In genomic region chr1:156864796-156865195, GRCh38 we compare ENCODE assay signal across 13 cellular contexts. TPM values are rescaled to one million over a fixed set of nuclear protein-coding genes. Genes with fewer than 3 reads are reported as not detected.
DNase-seq lines count a peak whose midpoint lies in the region; ATAC-seq and TF ChIP-seq lines count a peak whose summit lies in the region.
"Had no signal": no experiment of that assay in that cellular context is flagged by ENCODE, and none has a peak within 500 bp of the region (broad histone marks: within the 10 kb centered on the region; RNA-seq: fewer than 3 reads in every experiment).

No MANE protein-coding gene starts in this region.

- H3K27ac ChIP-seq in upper lobe of left lung: no peak overlapping the region

- intact Hi-C loops in activated T-helper 1 cell treated with anti-CD3 and anti-CD28 coated beads, Interleukin-12 subunit alpha, Interleukin-12 subunit beta, Interleukin-2, Interleukin-4 antibody, amounts not matched to agents 30 ng/mL and 10 ng/mL and 1 ng/mL, durations not matched to agents 14 hours and 24 hours and 36 hours (cut with micrococcal nuclease): loop anchor here (5.0 kb wide), 1 partner anchor 1657 kb away; the partner anchor contains the start of genes MTX1 and THBS3

- WGBS in upper lobe of left lung, 2 donors: 90 to 93% methylated on average over 2 to 4 of the region's 4 CpGs

- peak overlapping the region; percentile 17 for H3K27ac Mint-ChIP-seq in activated naive CD8-positive, alpha-beta T cell treated with anti-CD3 and anti-CD28 coated beads for 36 hours
- no peak overlapping the region for H3K27ac Mint-ChIP-seq in activated naive CD8-positive, alpha-beta T cell treated with anti-CD3 and anti-CD28 coated beads, Interleukin-2, amount 50 U/mL, for 24 hours
- peak overlapping the region; percentile 88 for H3K27ac Mint-ChIP-seq in activated T-helper 1 cell treated with anti-CD3 and anti-CD28 coated beads, Interleukin-12 subunit alpha, Interleukin-12 subunit beta, Interleukin-2, Interleukin-4 antibody, amounts not matched to agents 30 ng/mL and 10 ng/mL and 1 ng/mL, durations not matched to agents 14 hours and 24 hours and 36 hours
- no peak overlapping the region for H3K27ac Mint-ChIP-seq in immature natural killer cell
- H3K27ac Mint-ChIP-seq: H9, IgD-negative memory B cell had no signal

- TF ChIP-seq POLR2A in NB4 (IDR thresholded peaks at IDR 0.05; ENCODE audit: extremely low read depth, insufficient read length) (no peak), upper lobe of left lung (IDR thresholded peaks at IDR 0.05) (no peak)

- TF ChIP-seq EP300 in upper lobe of left lung (IDR thresholded peaks at IDR 0.05): no peak

- H3K4me3 Mint-ChIP-seq in activated naive CD8-positive, alpha-beta T cell treated with anti-CD3 and anti-CD28 coated beads for 36 hours: no peak overlapping the region
- H3K4me3 Mint-ChIP-seq in activated naive CD8-positive, alpha-beta T cell treated with anti-CD3 and anti-CD28 coated beads, Interleukin-2, amount 50 U/mL, for 24 hours: no peak overlapping the region
- H3K4me3 Mint-ChIP-seq in activated T-helper 1 cell treated with anti-CD3 and anti-CD28 coated beads, Interleukin-12 subunit alpha, Interleukin-12 subunit beta, Interleukin-2, Interleukin-4 antibody, amounts not matched to agents 30 ng/mL and 10 ng/mL and 1 ng/mL, durations not matched to agents 14 hours and 24 hours and 36 hours: peak overlapping the region; percentile 46
- no peak overlapping the region for H3K4me3 Mint-ChIP-seq in immature natural killer cell
- H3K4me3 Mint-ChIP-seq: H9, IgD-negative memory B cell had no signal

- no peaks in the 10 kb centered on the region for H3K36me3 Mint-ChIP-seq in activated naive CD8-positive, alpha-beta T cell treated with anti-CD3 and anti-CD28 coated beads for 36 hours
- no peaks in the 10 kb centered on the region for H3K36me3 Mint-ChIP-seq in activated naive CD8-positive, alpha-beta T cell treated with anti-CD3 and anti-CD28 coated beads, Interleukin-2, amount 50 U/mL, for 24 hours (ENCODE audit: low read depth)
- H3K36me3 Mint-ChIP-seq in activated T-helper 1 cell treated with anti-CD3 and anti-CD28 coated beads, Interleukin-12 subunit alpha, Interleukin-12 subunit beta, Interleukin-2, Interleukin-4 antibody, amounts not matched to agents 30 ng/mL and 10 ng/mL and 1 ng/mL, durations not matched to agents 14 hours and 24 hours and 36 hours (ENCODE audit: low read depth): peaks cover 22% of the 10 kb centered on the region
- H3K36me3 Mint-ChIP-seq in immature natural killer cell: peaks cover 0 to 4% (median 0%) of the 10 kb centered on the region in 3 donors

- no peaks in the 10 kb centered on the region for H3K36me3 ChIP-seq in upper lobe of left lung

- H3K9me3 ChIP-seq in upper lobe of left lung: no peaks in the 10 kb centered on the region

- TF ChIP-seq CTCF in NB4 (IDR thresholded peaks at IDR 0.05; ENCODE audit: low read depth, low read length): no peak
- no peak for TF ChIP-seq CTCF in upper lobe of left lung (IDR thresholded peaks at IDR 0.05)

- no peaks in the 10 kb centered on the region for H3K9me3 Mint-ChIP-seq in activated naive CD8-positive, alpha-beta T cell treated with anti-CD3 and anti-CD28 coated beads for 36 hours
- H3K9me3 Mint-ChIP-seq in activated naive CD8-positive, alpha-beta T cell treated with anti-CD3 and anti-CD28 coated beads, Interleukin-2, amount 50 U/mL, for 24 hours: no peaks in the 10 kb centered on the region
- no peaks in the 10 kb centered on the region for H3K9me3 Mint-ChIP-seq in activated T-helper 1 cell treated with anti-CD3 and anti-CD28 coated beads, Interleukin-12 subunit alpha, Interleukin-12 subunit beta, Interleukin-2, Interleukin-4 antibody, amounts not matched to agents 30 ng/mL and 10 ng/mL and 1 ng/mL, durations not matched to agents 14 hours and 24 hours and 36 hours
- H3K9me3 Mint-ChIP-seq in immature natural killer cell: no peaks in the 10 kb centered on the region
- H3K9me3 Mint-ChIP-seq: H9, IgD-negative memory B cell had no signal

- H3K27me3 Mint-ChIP-seq in activated naive CD8-positive, alpha-beta T cell treated with anti-CD3 and anti-CD28 coated beads for 36 hours: peaks cover 57% of the 10 kb centered on the region
- H3K27me3 Mint-ChIP-seq in activated naive CD8-positive, alpha-beta T cell treated with anti-CD3 and anti-CD28 coated beads, Interleukin-2, amount 50 U/mL, for 24 hours: peaks cover 43% of the 10 kb centered on the region
- no peaks in the 10 kb centered on the region for H3K27me3 Mint-ChIP-seq in activated T-helper 1 cell treated with anti-CD3 and anti-CD28 coated beads, Interleukin-12 subunit alpha, Interleukin-12 subunit beta, Interleukin-2, Interleukin-4 antibody, amounts not matched to agents 30 ng/mL and 10 ng/mL and 1 ng/mL, durations not matched to agents 14 hours and 24 hours and 36 hours (ENCODE audit: insufficient read depth)
- H3K27me3 Mint-ChIP-seq in immature natural killer cell (ENCODE audit: low read depth in 3 of 3): peaks cover 16 to 23% (median 18%) of the 10 kb centered on the region in 3 donors

- peaks cover 14 to 15% (median 14%) of the 10 kb centered on the region in 4 donors for H3K4me1 ChIP-seq in upper lobe of left lung

- H3K27me3 ChIP-seq in upper lobe of left lung: peaks cover 0 to 34% (median 21%) of the 10 kb centered on the region in 4 donors

- no peak for DNase-seq in activated naive CD8-positive, alpha-beta T cell treated with anti-CD3 and anti-CD28 coated beads for 36 hours
- no peak for DNase-seq in activated naive CD8-positive, alpha-beta T cell treated with anti-CD3 and anti-CD28 coated beads, Interleukin-2, amount 50 U/mL, for 24 hours
- DNase-seq in NB4 (ENCODE audit: low read depth): peak; percentile 39
- DNase-seq in activated T-helper 1 cell treated with anti-CD3 and anti-CD28 coated beads, Interleukin-12 subunit alpha, Interleukin-12 subunit beta, Interleukin-2, Interleukin-4 antibody, amounts not matched to agents 30 ng/mL and 10 ng/mL and 1 ng/mL, durations not matched to agents 14 hours and 24 hours and 36 hours (ENCODE audit: low spot score): no peak
- DNase-seq in upper lobe of left lung: no peak
- DNase-seq in immature natural killer cell: no peak
- DNase-seq: C1 segment of cervical spinal cord, H9, NCI-H146, NCI-H2081 treated with DMSO at 0.1 percent for 48 hours had no signal

- H3K4me1 Mint-ChIP-seq in activated naive CD8-positive, alpha-beta T cell treated with anti-CD3 and anti-CD28 coated beads for 36 hours: peaks cover 45% of the 10 kb centered on the region
- H3K4me1 Mint-ChIP-seq in activated naive CD8-positive, alpha-beta T cell treated with anti-CD3 and anti-CD28 coated beads, Interleukin-2, amount 50 U/mL, for 24 hours: peaks cover 72% of the 10 kb centered on the region
- H3K4me1 Mint-ChIP-seq in activated T-helper 1 cell treated with anti-CD3 and anti-CD28 coated beads, Interleukin-12 subunit alpha, Interleukin-12 subunit beta, Interleukin-2, Interleukin-4 antibody, amounts not matched to agents 30 ng/mL and 10 ng/mL and 1 ng/mL, durations not matched to agents 14 hours and 24 hours and 36 hours (ENCODE audit: low read depth): peaks cover 81% of the 10 kb centered on the region
- H3K4me1 Mint-ChIP-seq in immature natural killer cell: peaks cover 17% of the 10 kb centered on the region in 2 donors

- no peak for ATAC-seq in activated naive CD8-positive, alpha-beta T cell treated with anti-CD3 and anti-CD28 coated beads, Interleukin-2, amount 50 U/mL, for 24 hours
- ATAC-seq in upper lobe of left lung (ENCODE audit: low FRiP score in 2 of 2) (no peak), HG02610 (IDR thresholded peaks at IDR 0.05; ENCODE audit: unreplicated experiment) (no peak)

- H3K4me3 ChIP-seq in NB4 (ENCODE audit: low read depth, low read length): no peak overlapping the region
- no peak overlapping the region for H3K4me3 ChIP-seq in upper lobe of left lung

RNA-seq across cellular contexts. Expression of gene NTRK1, which starts 4.1 kb away (rescaled TPM):
- 1 to 10 TPM; 3.4 to 4.0 TPM for total RNA-seq in activated naive CD8-positive, alpha-beta T cell treated with anti-CD3 and anti-CD28 coated beads for 36 hours
- 49.1 and 49.8 TPM in 2 replicates for total RNA-seq in activated T-helper 1 cell treated with anti-CD3 and anti-CD28 coated beads, Interleukin-12 subunit alpha, Interleukin-12 subunit beta, Interleukin-2, Interleukin-4 antibody, amounts not matched to agents 30 ng/mL and 10 ng/mL and 1 ng/mL, durations not matched to agents 14 hours and 24 hours and 36 hours
- total RNA-seq in upper lobe of left lung: 1 to 10 TPM in 3 of 6 donors, under 1 TPM in 1, not detected in 2; 0.30 to 1.4 (median 1.2) TPM
- under 1 TPM in 1 of 3 donors, not detected in 2; 0.71 TPM for polyA plus RNA-seq in immature natural killer cell
- polyA plus RNA-seq: IgD-negative memory B cell had no signal

RNA-seq across cellular contexts. Expression of gene INSRR, which starts 5.9 kb away (rescaled TPM):
- under 1 TPM; 0.12 to 0.20 TPM for total RNA-seq in activated naive CD8-positive, alpha-beta T cell treated with anti-CD3 and anti-CD28 coated beads for 36 hours
- 0.65 and 0.78 TPM in 2 replicates for total RNA-seq in activated T-helper 1 cell treated with anti-CD3 and anti-CD28 coated beads, Interleukin-12 subunit alpha, Interleukin-12 subunit beta, Interleukin-2, Interleukin-4 antibody, amounts not matched to agents 30 ng/mL and 10 ng/mL and 1 ng/mL, durations not matched to agents 14 hours and 24 hours and 36 hours
- under 1 TPM in 2 of 6 donors, not detected in 4; 0.03 to 0.22 TPM for total RNA-seq in upper lobe of left lung
- not detected for polyA plus RNA-seq in immature natural killer cell
- total RNA-seq: H9, HT1080 had no signal
- polyA plus RNA-seq: IgD-negative memory B cell had no signal

RNA-seq across cellular contexts. Expression of gene PEAR1, which starts 28.7 kb away (rescaled TPM):
- not detected for total RNA-seq in activated naive CD8-positive, alpha-beta T cell treated with anti-CD3 and anti-CD28 coated beads for 36 hours
- 0.36 and 0.51 TPM in 2 replicates for total RNA-seq in activated T-helper 1 cell treated with anti-CD3 and anti-CD28 coated beads, Interleukin-12 subunit alpha, Interleukin-12 subunit beta, Interleukin-2, Interleukin-4 antibody, amounts not matched to agents 30 ng/mL and 10 ng/mL and 1 ng/mL, durations not matched to agents 14 hours and 24 hours and 36 hours
- 10 to 100 TPM in 4 of 6 donors, 1 to 10 TPM in 2; 8.4 to 33.5 (median 13.7) TPM for total RNA-seq in upper lobe of left lung
- polyA plus RNA-seq in immature natural killer cell: under 1 TPM in 1 of 3 donors, not detected in 2; 0.28 TPM
- polyA plus RNA-seq: IgD-negative memory B cell had no signal

RNA-seq across cellular contexts. Expression of gene SH2D2A, which starts 48.1 kb away (rescaled TPM):
- total RNA-seq in activated naive CD8-positive, alpha-beta T cell treated with anti-CD3 and anti-CD28 coated beads for 36 hours: 100 to 1,000 TPM; 186 TPM
- total RNA-seq in activated T-helper 1 cell treated with anti-CD3 and anti-CD28 coated beads, Interleukin-12 subunit alpha, Interleukin-12 subunit beta, Interleukin-2, Interleukin-4 antibody, amounts not matched to agents 30 ng/mL and 10 ng/mL and 1 ng/mL, durations not matched to agents 14 hours and 24 hours and 36 hours: 283 and 286 TPM in 2 replicates
- total RNA-seq in upper lobe of left lung: 1 to 10 TPM; 2.3 to 8.4 (median 5.0) TPM
- polyA plus RNA-seq in immature natural killer cell: 100 to 1,000 TPM in 1 of 3 donors, 10 to 100 TPM in 2; 76.4 to 139 (median 84.1) TPM

RNA-seq across cellular contexts. Expression of gene LRRC71, which starts 55.6 kb away (rescaled TPM):
- total RNA-seq in activated naive CD8-positive, alpha-beta T cell treated with anti-CD3 and anti-CD28 coated beads for 36 hours: not detected
- not detected in 2 replicates for total RNA-seq in activated T-helper 1 cell treated with anti-CD3 and anti-CD28 coated beads, Interleukin-12 subunit alpha, Interleukin-12 subunit beta, Interleukin-2, Interleukin-4 antibody, amounts not matched to agents 30 ng/mL and 10 ng/mL and 1 ng/mL, durations not matched to agents 14 hours and 24 hours and 36 hours
- 10 to 100 TPM in 1 of 6 donors, 1 to 10 TPM in 4, under 1 TPM in 1; 0.49 to 13.9 (median 6.3) TPM for total RNA-seq in upper lobe of left lung
- polyA plus RNA-seq in immature natural killer cell: not detected
- total RNA-seq: H9, HT1080 had no signal
- polyA plus RNA-seq: IgD-negative memory B cell had no signal

Comparison
In these comparisons a context has a peak if more than half of its experiments do, and no peak if none do; other contexts are left out.
1. H3K27ac Mint-ChIP-seq: peak in activated naive CD8-positive, alpha-beta T cell treated with anti-CD3 and anti-CD28 coated beads for 36 hours (single experiment) and activated T-helper 1 cell treated with anti-CD3 and anti-CD28 coated beads, Interleukin-12 subunit alpha, Interleukin-12 subunit beta, Interleukin-2, Interleukin-4 antibody, amounts not matched to agents 30 ng/mL and 10 ng/mL and 1 ng/mL, durations not matched to agents 14 hours and 24 hours and 36 hours (single experiment); none in activated naive CD8-positive, alpha-beta T cell treated with anti-CD3 and anti-CD28 coated beads, Interleukin-2, amount 50 U/mL, for 24 hours (single experiment) and immature natural killer cell (0 of 6).